8 cellular contexts compared by ENCODE assay signal in genomic region chr5:119269061-119269579, GRCh38.
DNase-seq lines count a peak whose midpoint lies in the region; ATAC-seq and TF ChIP-seq lines count a peak whose summit lies in the region.

No MANE protein-coding gene starts in this region.

- no peak for TF ChIP-seq POLR2A in vagina (IDR thresholded peaks at IDR 0.05)

- H3K9me3 ChIP-seq in KOPT-K1 (ENCODE audit: insufficient read depth, low read length, poor library complexity, severe bottlenecking) (no peaks in the 10 kb centered on the region), endodermal cell (ENCODE audit: control insufficient read depth, low read length) (peaks cover 6% of the 10 kb centered on the region), mucosa of rectum (ENCODE audit: control insufficient read depth in 2 of 2, low read length in 2 of 2) (no peaks in the 10 kb centered on the region), vagina (no peaks in the 10 kb centered on the region)

- H3K36me3 ChIP-seq in KOPT-K1 (ENCODE audit: insufficient read depth, low read length), result peaks cover 17% of the 10 kb centered on the region
- no peaks in the 10 kb centered on the region for H3K36me3 ChIP-seq in endodermal cell (ENCODE audit: control insufficient read depth, insufficient read depth, low read length)
- no peaks in the 10 kb centered on the region for H3K36me3 ChIP-seq in mucosa of rectum (ENCODE audit: control insufficient read depth in 2 of 2, insufficient read depth in 2 of 2, low read length in 2 of 2)
- H3K36me3 ChIP-seq in vagina, result no peaks in the 10 kb centered on the region

- H3K27me3 ChIP-seq in endodermal cell (ENCODE audit: control insufficient read depth, insufficient read depth, low read length, poor library complexity, severe bottlenecking) (no peaks in the 10 kb centered on the region), mucosa of rectum (ENCODE audit: control insufficient read depth in 2 of 2, insufficient read depth in 2 of 2, low read length in 2 of 2) (no peaks in the 10 kb centered on the region), vagina (no peaks in the 10 kb centered on the region)

- peak overlapping the region; percentile 65 for H3K9ac ChIP-seq in endodermal cell (ENCODE audit: extremely low read depth, low read length, poor library complexity, severe bottlenecking)
- H3K9ac ChIP-seq in mucosa of rectum (ENCODE audit: low read depth in 1 of 2, low read length in 2 of 2), result peak overlapping the region; percentile 84 to 95

- peaks cover 63% of the 10 kb centered on the region for H3K4me1 Mint-ChIP-seq in endodermal cell

- peak overlapping the region; percentile 80 for H3K4me3 Mint-ChIP-seq in endodermal cell

- no peaks in the 10 kb centered on the region for H3K9me3 Mint-ChIP-seq in endodermal cell

- H3K4me3 ChIP-seq in endodermal cell (ENCODE audit: low read length), result peak overlapping the region; percentile 98
- H3K4me3 ChIP-seq in mucosa of rectum (ENCODE audit: low read length in 2 of 2), result peak overlapping the region; percentile 85 to 98
- peak overlapping the region; percentile 87 to 90 for H3K4me3 ChIP-seq in vagina

- WGBS in endodermal cell (ENCODE audit: insufficient coverage in 1 of 2, insufficient read length in 1 of 2), 2 experiments, result 0 to 3% methylated on average over 5 to 23 of the region's 23 CpGs

- peak; percentile 18 for ATAC-seq in GM21528 (IDR thresholded peaks at IDR 0.05; ENCODE audit: low FRiP score, unreplicated experiment)

- intact Hi-C loops in vagina (cut with DNase I), result loop anchor here (5.0 to 10.0 kb wide), 2 partner anchors 146 to 282 kb away; partner anchors contain the start of gene DTWD2

- peak overlapping the region; percentile 92 for H3K27ac Mint-ChIP-seq in endodermal cell

- no peak for TF ChIP-seq CTCF in VCaP (conservative IDR thresholded peaks at IDR 0.05)
- no peak for TF ChIP-seq CTCF in endodermal cell (conservative IDR thresholded peaks at IDR 0.05)
- no peak for TF ChIP-seq CTCF in vagina (IDR thresholded peaks at IDR 0.05)

- H3K27ac ChIP-seq in KOPT-K1 (ENCODE audit: low read depth, low read length, poor library complexity, severe bottlenecking) (peak overlapping the region; percentile 95), VCaP (peak overlapping the region; percentile 85), endodermal cell (ENCODE audit: low read depth, low read length) (no peak overlapping the region), mucosa of rectum (ENCODE audit: low read depth in 2 of 2, low read length in 2 of 2) (peak overlapping the region; percentile 95 to 97), vagina (peak overlapping the region; percentile 91)

- no peaks in the 10 kb centered on the region for H3K36me3 Mint-ChIP-seq in endodermal cell (ENCODE audit: low read depth)

- DNase-seq in ELR (ENCODE audit: low read depth) (peak; percentile 59), endodermal cell (peak; percentile 71), vagina (ENCODE audit: extremely low spot score in 2 of 2) (no peak), DMS114 treated with DMSO at 0.1 percent for 48 hours (lab: John Stamatoyannopoulos, UW; ENCODE audit: unreplicated experiment) (no peak)

- H3K4me1 ChIP-seq in endodermal cell (ENCODE audit: control insufficient read depth, insufficient read depth, low read length), result peaks cover 26% of the 10 kb centered on the region
- H3K4me1 ChIP-seq in mucosa of rectum (ENCODE audit: control insufficient read depth in 2 of 2, insufficient read depth in 2 of 2, low read length in 2 of 2), result peaks cover 10 to 19% of the 10 kb centered on the region in 2 donors
- peaks cover 43% of the 10 kb centered on the region for H3K4me1 ChIP-seq in vagina

- H3K27me3 Mint-ChIP-seq in endodermal cell (ENCODE audit: insufficient read depth), result peaks cover 2% of the 10 kb centered on the region

Comparison
In these comparisons a context has a peak if more than half of its experiments do, and no peak if none do; other contexts are left out.
1. DNase-seq: peak in ELR (single experiment) and endodermal cell (single experiment); none in vagina (0 of 2) and DMS114 treated with DMSO at 0.1 percent for 48 hours (single experiment).
2. Peak in every context shown above with its lines, with median percentiles within 50 percentile points of each other: H3K4me3 ChIP-seq.